Comparison of ENCODE assay signal across 21 cellular contexts in the genomic region with DNA sequence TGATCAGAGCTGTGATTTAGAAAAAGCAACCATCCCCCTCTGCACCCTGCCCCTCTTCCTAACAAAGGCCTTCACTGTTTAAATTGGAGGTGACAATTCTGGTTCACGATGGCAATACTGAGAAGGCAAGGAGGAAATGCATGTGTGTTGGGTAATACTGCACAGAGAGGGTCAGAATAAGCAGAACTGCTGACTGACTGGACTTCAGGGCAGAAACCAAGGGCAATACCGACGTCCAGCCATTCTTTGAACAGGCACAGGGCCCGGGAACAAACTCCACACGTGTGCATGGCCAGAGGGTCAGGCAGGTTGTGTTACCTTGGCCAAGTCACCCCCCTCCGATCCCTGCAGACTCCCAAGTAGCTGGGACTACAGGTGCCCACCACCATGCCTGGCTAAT. TPM values are rescaled to one million over a fixed set of nuclear protein-coding genes. Genes with fewer than 3 reads are reported as not detected.
A peak's percentile ranks its signal among the peaks of the same experiment; 100 is the strongest.
DNase-seq lines count a peak whose midpoint lies in the region; ATAC-seq and TF ChIP-seq lines count a peak whose summit lies in the region.
"Had no signal": no experiment of that assay in that cellular context is flagged by ENCODE, and none has a peak within 500 bp of the region (broad histone marks: within the 10 kb centered on the region; RNA-seq: fewer than 3 reads in every experiment).

No MANE protein-coding gene starts in this region.

- dilution Hi-C loops in mammary epithelial cell (cut with HindIII; ENCODE audit: low sequenced_read_pairs), result no loop called here

- DNase-seq in breast epithelium (ENCODE audit: low spot score in 2 of 2), result no peak
- no peak for DNase-seq in mammary epithelial cell
- peak; percentile 40 for DNase-seq in SKM-1 (lab: John Stamatoyannopoulos, UW; ENCODE audit: unreplicated experiment)
- no peak for DNase-seq in lung (ENCODE audit: low spot score)
- no peak for DNase-seq in upper lobe of left lung
- no peak for DNase-seq in NCI-H1436 (lab: John Stamatoyannopoulos, UW)
- no peak for DNase-seq in activated CD4-positive, alpha-beta T cell treated with anti-CD3 and anti-CD28 coated beads for 48 hours
- DNase-seq: activated CD4-positive, alpha-beta T cell treated with anti-CD3 and anti-CD28 coated beads for 1 hour; activated naive CD4-positive, alpha-beta T cell; activated T-cell treated with anti-CD3 and anti-CD28 coated beads, Interleukin-2, amount 50 U/mL, for 4 hours; Calu3; cortex of kidney; H7; IMR-90; left colon; NCI-H146; SHP77 treated with DMSO at 0.1 percent for 48 hours; stimulated activated CD4-positive, alpha-beta T cell treated with anti-CD3 and anti-CD28 coated beads, Interleukin-12 subunit alpha, Interleukin-12 subunit beta, amount 100 ng/mL, for 4 hours; T-helper 1 cell; transverse colon had no signal

- H3K4me1 ChIP-seq in breast epithelium (peaks cover 0 to 10% of the 10 kb centered on the region in 2 donors), mammary epithelial cell (ENCODE audit: insufficient read depth, low read length) (peaks cover 23% of the 10 kb centered on the region), lung (ENCODE audit: control insufficient read depth in 2 of 2, insufficient read depth in 2 of 2, low read length in 2 of 2) (peaks cover 13 to 21% of the 10 kb centered on the region in 2 donors), upper lobe of left lung (peaks cover 15 to 43% (median 36%) of the 10 kb centered on the region in 4 donors)

- CTCF ChIA-PET in mammary epithelial cell (lab: Charles Lee; ENCODE audit: low non-redundant PET), result no interaction called here

- H3K36me3 ChIP-seq in breast epithelium (no peaks in the 10 kb centered on the region), mammary epithelial cell (ENCODE audit: insufficient read depth, low read length) (no peaks in the 10 kb centered on the region), lung (ENCODE audit: control insufficient read depth in 2 of 2, insufficient read depth in 2 of 2, low read length in 2 of 2) (no peaks in the 10 kb centered on the region), upper lobe of left lung (no peaks in the 10 kb centered on the region)
- H3K36me3 ChIP-seq: transverse colon had no signal

- H3K4me3 ChIP-seq in breast epithelium, result no peak overlapping the region
- no peak overlapping the region for H3K4me3 ChIP-seq in mammary epithelial cell (replicated peaks in 1 of 3; ENCODE audit: insufficient read depth in 1 of 3, low read depth in 2 of 3, low read length in 3 of 3)
- H3K4me3 ChIP-seq in lung, result no peak overlapping the region
- H3K4me3 ChIP-seq in upper lobe of left lung, result no peak overlapping the region
- H3K4me3 ChIP-seq: transverse colon had no signal

- TF ChIP-seq POLR2A in breast epithelium (IDR thresholded peaks at IDR 0.05), result no peak
- TF ChIP-seq POLR2A in upper lobe of left lung (IDR thresholded peaks at IDR 0.05), result peak in 1 of 4 donors; percentile 52

- H4K20me1 ChIP-seq in mammary epithelial cell (ENCODE audit: insufficient read depth, low read length), result no peaks in the 10 kb centered on the region

- in situ Hi-C loops in mammary epithelial cell (cut with MboI; ENCODE audit: low sequenced_read_pairs in 2 of 2), result no loop called here

- H2AFZ ChIP-seq in mammary epithelial cell (ENCODE audit: low read depth, low read length), result no peak overlapping the region

- H3K9me3 ChIP-seq in breast epithelium, result no peaks in the 10 kb centered on the region
- no peaks in the 10 kb centered on the region for H3K9me3 ChIP-seq in mammary epithelial cell (replicated peaks; ENCODE audit: insufficient read depth, low read length)
- no peaks in the 10 kb centered on the region for H3K9me3 ChIP-seq in lung (ENCODE audit: control insufficient read depth in 2 of 2, insufficient read depth in 1 of 2, low read length in 1 of 2)
- H3K9me3 ChIP-seq in upper lobe of left lung, result no peaks in the 10 kb centered on the region
- H3K9me3 ChIP-seq: transverse colon had no signal

- WGBS in mammary epithelial cell (ENCODE audit: low coverage, missing lambda C conversion rate), result 69% methylated on average over 4 of the region's 6 CpGs
- WGBS in lung, 2 donors, result 57 to 73% methylated on average over 6 of the region's 6 CpGs
- WGBS in upper lobe of left lung, 2 donors, result 43 to 67% methylated on average over 5 to 6 of the region's 6 CpGs

- no peak for TF ChIP-seq EP300 in upper lobe of left lung (IDR thresholded peaks at IDR 0.05)

- ATAC-seq in lung (ENCODE audit: insufficient read depth, low FRiP score), result peak; percentile 43
- ATAC-seq in upper lobe of left lung (ENCODE audit: low FRiP score in 2 of 2), result peak in 1 of 2 donors; percentile 53
- no peak for ATAC-seq in HG02852 (IDR thresholded peaks at IDR 0.05; ENCODE audit: unreplicated experiment)
- ATAC-seq: activated T-cell treated with anti-CD3 and anti-CD28 coated beads, Interleukin-2, amount 50 U/mL, for 4 hours; left colon had no signal

- no peak overlapping the region for H3K4me2 ChIP-seq in mammary epithelial cell (ENCODE audit: insufficient read depth, low read depth, low read length)

- H3K27ac ChIP-seq in breast epithelium (peak overlapping the region; percentile 40 to 57), mammary epithelial cell (ENCODE audit: insufficient read depth, low read depth, low read length) (no peak overlapping the region), lung (ENCODE audit: low read depth in 1 of 2, low read length in 1 of 2) (no peak overlapping the region), upper lobe of left lung (peak overlapping the region; percentile 1 to 92 (median 63))
- H3K27ac ChIP-seq: transverse colon had no signal

- H3K27me3 ChIP-seq in breast epithelium (no peaks in the 10 kb centered on the region), mammary epithelial cell (ENCODE audit: insufficient read depth, low read length) (no peaks in the 10 kb centered on the region), lung (ENCODE audit: control insufficient read depth, insufficient read depth) (no peaks in the 10 kb centered on the region), upper lobe of left lung (no peaks in the 10 kb centered on the region)
- H3K27me3 ChIP-seq: transverse colon had no signal

- H3K9ac ChIP-seq in mammary epithelial cell (ENCODE audit: insufficient read depth, low read length), result no peak overlapping the region

- no TSS peak for BruUV-seq in mammary epithelial cell (replicated peaks; lab: Mats Ljungman, UMichigan)

- H3K79me2 ChIP-seq in mammary epithelial cell (ENCODE audit: insufficient read depth, low read length), result peaks cover 72% of the 10 kb centered on the region

- intact Hi-C loops in breast epithelium (cut with DNase I; ENCODE audit: low total_unique reads), result loop anchor here (5.0 to 10.0 kb wide), 2 partner anchors 75 to 728 kb away; no protein-coding TSS in a partner anchor
- intact Hi-C loops in mammary epithelial cell (cut with micrococcal nuclease), result no loop called here

- no peak for TF ChIP-seq CTCF in breast epithelium (IDR thresholded peaks at IDR 0.05)
- no peak for TF ChIP-seq CTCF in mammary epithelial cell (conservative IDR thresholded peaks at IDR 0.05 in 1 of 2, IDR thresholded peaks at IDR 0.05 in 1 of 2; ENCODE audit: extremely low read depth in 1 of 2, insufficient read depth in 1 of 2, low read depth in 1 of 2, low read length in 2 of 2)
- no peak for TF ChIP-seq CTCF in lung (IDR thresholded peaks at IDR 0.05; ENCODE audit: control extremely low read depth, extremely low read depth)
- TF ChIP-seq CTCF in upper lobe of left lung (IDR thresholded peaks at IDR 0.05), result no peak

RNA-seq across cellular contexts. Expression of gene ACSL1, which starts 6.0 kb away (rescaled TPM):
- total RNA-seq in breast epithelium (100 to 1,000 TPM; 167 to 797 (median 254) TPM), mammary epithelial cell (100 to 1,000 TPM in 1 of 2 donors, 10 to 100 TPM in 1; 28.9 to 126 TPM), lung (100 to 1,000 TPM in 1 of 2 donors, 10 to 100 TPM in 1; 89.5 to 242 TPM), upper lobe of left lung (100 to 1,000 TPM; 208 to 306 (median 234) TPM)
- polyA plus RNA-seq in mammary epithelial cell (27.6 TPM), lung (100 to 1,000 TPM; 134 to 731 TPM)
- 45.5 TPM for polyA minus RNA-seq in mammary epithelial cell

Comparison
In these comparisons a context has a peak if more than half of its experiments do, and no peak if none do; other contexts are left out.
1. H3K27ac ChIP-seq: peak in breast epithelium (2 of 2) and upper lobe of left lung (4 of 4); none in mammary epithelial cell (single experiment) and lung (0 of 2).